ENCODE assay signal across 9 cellular contexts in the genomic region with DNA sequence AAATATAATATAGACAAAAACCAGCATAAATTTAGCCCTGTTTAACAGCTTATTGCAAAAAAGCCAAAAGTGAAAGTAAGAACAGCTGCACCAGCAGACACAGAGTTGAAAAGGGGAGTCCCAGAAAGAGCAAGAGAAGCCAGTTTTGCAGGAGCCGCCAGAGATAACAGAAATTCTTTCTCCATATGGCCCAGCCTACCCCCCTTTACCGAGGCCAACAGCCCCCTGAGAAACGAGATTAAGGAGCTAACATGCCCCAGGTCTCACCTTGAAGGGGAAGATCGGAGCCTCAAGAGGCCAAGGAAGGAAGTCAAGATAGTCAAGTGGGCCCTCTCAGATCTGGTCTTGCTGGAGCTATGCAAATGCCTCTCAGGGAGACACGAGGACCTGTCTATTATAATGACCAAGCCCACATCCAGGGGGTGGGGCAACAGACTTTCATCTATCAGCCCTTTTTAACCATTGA. TPM values are rescaled to one million over a fixed set of nuclear protein-coding genes. Genes with fewer than 3 reads are reported as not detected.
DNase-seq lines count a peak whose midpoint lies in the region; ATAC-seq and TF ChIP-seq lines count a peak whose summit lies in the region.
"Had no signal": no experiment of that assay in that cellular context is flagged by ENCODE, and none has a peak within 500 bp of the region (broad histone marks: within the 10 kb centered on the region; RNA-seq: fewer than 3 reads in every experiment).

No MANE protein-coding gene starts in this region.

- ATAC-seq in GM18502 (IDR thresholded peaks at IDR 0.05; ENCODE audit: poor library complexity, unreplicated experiment), result peak; percentile 67
- ATAC-seq in GM21717 (IDR thresholded peaks at IDR 0.05; ENCODE audit: unreplicated experiment), result peak; percentile 65
- peak; percentile 63 for ATAC-seq in stimulated activated naive CD8-positive, alpha-beta T cell treated with anti-CD3 and anti-CD28 coated beads, Interleukin-15, amount 100 ng/mL, for 72 hours
- ATAC-seq: Panc1 had no signal

- H3K4me3 ChIP-seq in OCI-LY3 (ENCODE audit: low read length), result peak overlapping the region; percentile 80
- H3K4me3 ChIP-seq in esophagus squamous epithelium, result peak overlapping the region; percentile 26 to 57 (median 50)

- peaks cover 57% of the 10 kb centered on the region for H3K4me1 Mint-ChIP-seq in stimulated activated naive CD8-positive, alpha-beta T cell treated with anti-CD3 and anti-CD28 coated beads, Interleukin-15, amount 100 ng/mL, for 72 hours

- peak overlapping the region; percentile 76 to 79 for H3K4me3 Mint-ChIP-seq in stimulated activated naive CD8-positive, alpha-beta T cell treated with anti-CD3 and anti-CD28 coated beads, Interleukin-15, amount 100 ng/mL, for 72 hours

- no peaks in the 10 kb centered on the region for H3K9me3 ChIP-seq in OCI-LY3 (ENCODE audit: insufficient read depth, low read length)
- H3K9me3 ChIP-seq in esophagus squamous epithelium, result no peaks in the 10 kb centered on the region

- peaks cover 33% of the 10 kb centered on the region for H3K4me1 ChIP-seq in OCI-LY3 (ENCODE audit: low read length)
- H3K4me1 ChIP-seq in esophagus squamous epithelium, result peaks cover 15 to 90% (median 29%) of the 10 kb centered on the region in 3 donors

- DNase-seq in esophagus squamous epithelium (lab: John Stamatoyannopoulos, UW) (no peak), NCI-H526 (lab: John Stamatoyannopoulos, UW) (no peak), DMS53 (lab: John Stamatoyannopoulos, UW) (no peak), GF-D8 (lab: John Stamatoyannopoulos, UW) (no peak)
- DNase-seq in stimulated activated naive CD8-positive, alpha-beta T cell treated with anti-CD3 and anti-CD28 coated beads, Interleukin-15, amount 100 ng/mL, for 72 hours, result peak; percentile 33 to 47

- H3K27me3 ChIP-seq in OCI-LY3 (ENCODE audit: low read depth, low read length) (no peaks in the 10 kb centered on the region), esophagus squamous epithelium (no peaks in the 10 kb centered on the region)

- H3K27ac ChIP-seq in OCI-LY3 (ENCODE audit: low read length) (peak overlapping the region; percentile 95), esophagus squamous epithelium (peak overlapping the region; percentile 36 to 98 (median 84))

- no peaks in the 10 kb centered on the region for H3K9me3 Mint-ChIP-seq in stimulated activated naive CD8-positive, alpha-beta T cell treated with anti-CD3 and anti-CD28 coated beads, Interleukin-15, amount 100 ng/mL, for 72 hours

- TF ChIP-seq POLR2A in esophagus squamous epithelium (IDR thresholded peaks at IDR 0.05), result no peak

- intact Hi-C loops in esophagus squamous epithelium (cut with DNase I), result no loop called here

- H4K20me1 ChIP-seq in OCI-LY3 (ENCODE audit: insufficient read depth, low read length), result no peaks in the 10 kb centered on the region

- H3K27ac Mint-ChIP-seq in stimulated activated naive CD8-positive, alpha-beta T cell treated with anti-CD3 and anti-CD28 coated beads, Interleukin-15, amount 100 ng/mL, for 72 hours, result peak overlapping the region; percentile 5 to 68

- H3K79me2 ChIP-seq in OCI-LY3 (ENCODE audit: low read length), result peaks cover 64% of the 10 kb centered on the region

- TF ChIP-seq CTCF in OCI-LY3 (IDR thresholded peaks at IDR 0.05; ENCODE audit: low read depth, low read length), result no peak
- no peak for TF ChIP-seq CTCF in esophagus squamous epithelium (IDR thresholded peaks at IDR 0.05)

- WGBS in esophagus squamous epithelium, 2 donors, result 10 to 28% methylated on average over 5 of the region's 5 CpGs

- H3K36me3 ChIP-seq in OCI-LY3 (replicated peaks; ENCODE audit: low read depth, low read length) (peaks cover 8% of the 10 kb centered on the region), esophagus squamous epithelium (peaks cover 0 to 13% (median 0%) of the 10 kb centered on the region in 3 donors)

- H3K4me2 ChIP-seq in OCI-LY3 (ENCODE audit: low read length), result peak overlapping the region; percentile 90

- no peak overlapping the region for H2AFZ ChIP-seq in OCI-LY3 (ENCODE audit: low read depth, low read length)

- H3K27me3 Mint-ChIP-seq in stimulated activated naive CD8-positive, alpha-beta T cell treated with anti-CD3 and anti-CD28 coated beads, Interleukin-15, amount 100 ng/mL, for 72 hours, result no peaks in the 10 kb centered on the region

- H3K9ac ChIP-seq in OCI-LY3 (ENCODE audit: low read length), result peak overlapping the region; percentile 79

RNA-seq across cellular contexts. Expression of gene ACOX3, which starts 4.8 kb away (rescaled TPM):
- 10 to 100 TPM; 42.3 to 86.2 (median 50.3) TPM for total RNA-seq in esophagus squamous epithelium

RNA-seq across cellular contexts. Expression of gene TRMT44, which starts 4.9 kb away (rescaled TPM):
- 10 to 100 TPM; 26.8 to 31.7 (median 28.8) TPM for total RNA-seq in esophagus squamous epithelium

Comparison
In these comparisons a context has a peak if more than half of its experiments do, and no peak if none do; other contexts are left out.
1. DNase-seq: peak in stimulated activated naive CD8-positive, alpha-beta T cell treated with anti-CD3 and anti-CD28 coated beads, Interleukin-15, amount 100 ng/mL, for 72 hours (2 of 2); none in esophagus squamous epithelium (single experiment), NCI-H526 (0 of 2), DMS53 (single experiment) and GF-D8 (single experiment).
2. Peak in every context shown above with its lines, with median percentiles within 50 percentile points of each other: ATAC-seq.